15 cellular contexts compared by ENCODE assay signal in genomic region chr6:111033628-111034289, GRCh38. TPM values are rescaled to one million over a fixed set of nuclear protein-coding genes. Genes with fewer than 3 reads are reported as not detected.
DNase-seq lines count a peak whose midpoint lies in the region; ATAC-seq and TF ChIP-seq lines count a peak whose summit lies in the region.
"Had no signal": no experiment of that assay in that cellular context is flagged by ENCODE, and none has a peak within 500 bp of the region (broad histone marks: within the 10 kb centered on the region; RNA-seq: fewer than 3 reads in every experiment).

No MANE protein-coding gene starts in this region.

- H3K4me1 ChIP-seq in GM23338 (ENCODE audit: insufficient read depth) (peaks cover 28% of the 10 kb centered on the region), neural progenitor cell (peaks cover 12% of the 10 kb centered on the region)

- H3K9me2 ChIP-seq in GM23338 (ENCODE audit: insufficient read depth): no peaks in the 10 kb centered on the region

- DNase-seq in GM23338 (ENCODE audit: low spot score) (peak; percentile 58), epithelial cell of esophagus (ENCODE audit: low read depth) (peak; percentile 23), neural progenitor cell (ENCODE audit: low spot score) (no peak), RPMI8226 (no peak), G401 (ENCODE audit: low spot score) (no peak)
- DNase-seq in activated CD4-positive, alpha-beta T cell treated with anti-CD3 and anti-CD28 coated beads for 48 hours: no peak
- DNase-seq: BE2C, Kasumi-1, NCI-H1417 treated with DMSO at 0.1 percent for 48 hours, NCI-H2029 treated with DMSO at 0.1 percent for 48 hours, NCI-H345, NCI-H774, SHP77 treated with DMSO at 0.1 percent for 48 hours had no signal

- peak overlapping the region; percentile 71 for H3K27ac ChIP-seq in GM23338 (ENCODE audit: low read depth)
- no peak overlapping the region for H3K27ac ChIP-seq in neural progenitor cell

- no peak for TF ChIP-seq EP300 in Ishikawa (IDR thresholded peaks at IDR 0.05; ENCODE audit: borderline replicate concordance)

- H3K27me3 Mint-ChIP-seq in GM23338 (ENCODE audit: insufficient read depth, low read depth, poor library complexity) (peaks cover 12% of the 10 kb centered on the region), neural progenitor cell (ENCODE audit: insufficient read depth, low read depth) (peaks cover 2% of the 10 kb centered on the region)

- H3K36me3 Mint-ChIP-seq in GM23338 (ENCODE audit: low read depth) (no peaks in the 10 kb centered on the region), neural progenitor cell (no peaks in the 10 kb centered on the region)
- H3K36me3 Mint-ChIP-seq: CD4-positive, alpha-beta memory T cell had no signal

- in situ Hi-C loops in G401 (cut with HindIII; ENCODE audit: low sequenced_read_pairs): no loop called here

- H4K20me1 ChIP-seq in GM23338 (replicated peaks; ENCODE audit: insufficient read depth) (no peaks in the 10 kb centered on the region), neural progenitor cell (ENCODE audit: low read depth) (no peaks in the 10 kb centered on the region)

- no peaks in the 10 kb centered on the region for H3K27me3 ChIP-seq in GM23338 (ENCODE audit: insufficient read depth)
- no peaks in the 10 kb centered on the region for H3K27me3 ChIP-seq in neural progenitor cell
- H3K27me3 ChIP-seq: BE2C had no signal

- H3K79me2 ChIP-seq in GM23338 (replicated peaks; ENCODE audit: insufficient read depth) (no peaks in the 10 kb centered on the region), neural progenitor cell (ENCODE audit: low read depth) (no peaks in the 10 kb centered on the region)

- peak overlapping the region; percentile 24; the same call in 1 of the 2 replicates for H3K4me3 ChIP-seq in GM23338
- no peak overlapping the region for H3K4me3 ChIP-seq in epithelial cell of esophagus (ENCODE audit: low read length)
- H3K4me3 ChIP-seq in neural progenitor cell: no peak overlapping the region

- TF ChIP-seq CTCF in GM23338 (conservative IDR thresholded peaks at IDR 0.05; ENCODE audit: low read depth in 2 of 2): no peak
- no peak for TF ChIP-seq CTCF in epithelial cell of esophagus (IDR thresholded peaks at IDR 0.05; ENCODE audit: insufficient read depth, low read depth, low read length, missing control alignments)
- TF ChIP-seq CTCF in neural progenitor cell (IDR thresholded peaks at IDR 0.05): no peak

- no peak for TF ChIP-seq RAD21 in Ishikawa (IDR thresholded peaks at IDR 0.05; ENCODE audit: low read depth)

- H3K27ac Mint-ChIP-seq in GM23338 (peak overlapping the region; percentile 56), neural progenitor cell (peak overlapping the region; percentile 28)

- H3K4me1 Mint-ChIP-seq in GM23338: peaks cover 42% of the 10 kb centered on the region
- H3K4me1 Mint-ChIP-seq in neural progenitor cell: peaks cover 9% of the 10 kb centered on the region

- peak overlapping the region; percentile 58 for H3K4me3 Mint-ChIP-seq in GM23338
- no peak overlapping the region for H3K4me3 Mint-ChIP-seq in neural progenitor cell
- H3K4me3 Mint-ChIP-seq: CD4-positive, alpha-beta memory T cell had no signal

- ATAC-seq in GM23338: peak; percentile 65

- H3F3A ChIP-seq in GM23338 (replicated peaks; ENCODE audit: low read depth) (no peaks in the 10 kb centered on the region), neural progenitor cell (ENCODE audit: low read depth) (peaks cover 5% of the 10 kb centered on the region)

- H2AFZ ChIP-seq in GM23338 (peak overlapping the region; percentile 45; the same call in 1 of the 2 replicates), neural progenitor cell (replicated peaks) (peak overlapping the region; percentile 89)

- no peaks in the 10 kb centered on the region for H3K9me3 Mint-ChIP-seq in GM23338
- H3K9me3 Mint-ChIP-seq in neural progenitor cell: no peaks in the 10 kb centered on the region

- H3K4me2 ChIP-seq in GM23338 (peak overlapping the region; percentile 58), neural progenitor cell (peak overlapping the region; percentile 21)

- H3K9ac ChIP-seq in neural progenitor cell: no peak overlapping the region

- no peaks in the 10 kb centered on the region for H3K9me3 ChIP-seq in neural progenitor cell (ENCODE audit: low read depth)
- H3K9me3 ChIP-seq: BE2C had no signal

- H3K36me3 ChIP-seq in GM23338 (ENCODE audit: insufficient read depth) (no peaks in the 10 kb centered on the region), neural progenitor cell (no peaks in the 10 kb centered on the region)
- H3K36me3 ChIP-seq: BE2C had no signal

TF ChIP-seq in GM23338, 12 proteins besides CTCF, POLR2A, EP300 and RAD21 (continues in another document):
- TF ChIP-seq REST (IDR thresholded peaks at IDR 0.05; ENCODE audit: unreplicated experiment): no peak

TF ChIP-seq in Ishikawa, 13 proteins besides CTCF, POLR2A, EP300 and RAD21:
- peak; percentile 64 for TF ChIP-seq USF1 (IDR thresholded peaks at IDR 0.05)
- no peak for TF ChIP-seq CEBPB (IDR thresholded peaks at IDR 0.05)

RNA-seq across cellular contexts. Expression of gene RPF2, which starts 51.9 kb away (rescaled TPM):
- 73.5 and 97.2 TPM in 2 replicates for total RNA-seq in GM23338 (2014; rRNA removed; shearing (Covaris generic))
- polyA plus RNA-seq in GM23338 (2016; fragmentation: Nextera tagmentation; extraction: Ambion mirVana): 141 and 157 TPM in 2 replicates
- total RNA-seq in neural progenitor cell (ENCODE audit: low replicate concordance): 27.3 and 51.9 TPM in 2 replicates
- 40.7 and 58.9 TPM in 2 replicates for total RNA-seq in G401 (2014; rRNA removed; shearing (Covaris generic))

RNA-seq across cellular contexts. Expression of gene SLC16A10, which starts 53.5 kb away (rescaled TPM):
- 30.9 and 37.6 TPM in 2 replicates for total RNA-seq in GM23338 (2014; rRNA removed; shearing (Covaris generic))
- polyA plus RNA-seq in GM23338 (2016; fragmentation: Nextera tagmentation; extraction: Ambion mirVana): 10.5 and 12.1 TPM in 2 replicates
- 4.3 and 4.8 TPM in 2 replicates for total RNA-seq in neural progenitor cell (ENCODE audit: low replicate concordance)
- 3.7 and 4.2 TPM in 2 replicates for total RNA-seq in G401 (2014; rRNA removed; shearing (Covaris generic))

Comparison
In these comparisons a context has a peak if more than half of its experiments do, and no peak if none do; other contexts are left out.
1. DNase-seq: peak in GM23338 (single experiment) and epithelial cell of esophagus (single experiment); none in neural progenitor cell (single experiment), RPMI8226 (single experiment), G401 (single experiment) and activated CD4-positive, alpha-beta T cell treated with anti-CD3 and anti-CD28 coated beads for 48 hours (single experiment).